In genomic region chr11:64877390-64878222, GRCh38 we compare ENCODE assay signal across 9 cellular contexts. TPM values are rescaled to one million over a fixed set of nuclear protein-coding genes. Genes with fewer than 3 reads are reported as not detected.
A peak's percentile ranks its signal among the peaks of the same experiment; 100 is the strongest.
DNase-seq lines count a peak whose midpoint lies in the region; ATAC-seq and TF ChIP-seq lines count a peak whose summit lies in the region.
"Had no signal": no experiment of that assay in that cellular context is flagged by ENCODE, and none has a peak within 500 bp of the region (broad histone marks: within the 10 kb centered on the region; RNA-seq: fewer than 3 reads in every experiment).

No MANE protein-coding gene starts in this region.

- peaks cover 48 to 76% (median 70%) of the 10 kb centered on the region in 4 donors for H3K4me1 Mint-ChIP-seq in naive thymus-derived CD8-positive, alpha-beta T cell

- H3K9ac ChIP-seq in OCI-LY3 (ENCODE audit: low read length), result peak overlapping the region; percentile 87

- peak in 1 of 2 donors; percentile 11 for ATAC-seq in naive thymus-derived CD8-positive, alpha-beta T cell
- ATAC-seq in GM21381 (IDR thresholded peaks at IDR 0.05; ENCODE audit: unreplicated experiment) (no peak), HG02763 (IDR thresholded peaks at IDR 0.05; ENCODE audit: unreplicated experiment) (no peak)

- peak overlapping the region; percentile 82 for H3K4me3 ChIP-seq in OCI-LY3 (ENCODE audit: low read length)
- peak overlapping the region; percentile 97 for H3K4me3 ChIP-seq in ectodermal cell (ENCODE audit: insufficient read depth, low read depth, low read length)

- TF ChIP-seq CTCF in OCI-LY3 (IDR thresholded peaks at IDR 0.05; ENCODE audit: low read depth, low read length), result no peak

- peak overlapping the region; percentile 33 for H3K27ac ChIP-seq in OCI-LY3 (ENCODE audit: low read length)
- no peak overlapping the region for H3K27ac ChIP-seq in ectodermal cell (ENCODE audit: insufficient read depth, low read depth, low read length, poor library complexity, severe bottlenecking)

- 3% methylated on average over 41 of the region's 41 CpGs for WGBS in ectodermal cell, 2 experiments

- peaks cover 46% of the 10 kb centered on the region for H4K20me1 ChIP-seq in OCI-LY3 (ENCODE audit: insufficient read depth, low read length)

- H3K36me3 Mint-ChIP-seq in naive thymus-derived CD8-positive, alpha-beta T cell, result peaks cover 0 to 38% (median 18%) of the 10 kb centered on the region in 3 donors

- H3K79me2 ChIP-seq in OCI-LY3 (ENCODE audit: low read length), result peaks cover 61% of the 10 kb centered on the region

- peak overlapping the region; percentile 95 for H3K4me2 ChIP-seq in OCI-LY3 (ENCODE audit: low read length)

- no peaks in the 10 kb centered on the region for H3K27me3 Mint-ChIP-seq in naive thymus-derived CD8-positive, alpha-beta T cell

- no peaks in the 10 kb centered on the region for H3K9me3 ChIP-seq in OCI-LY3 (ENCODE audit: insufficient read depth, low read length)
- no peaks in the 10 kb centered on the region for H3K9me3 ChIP-seq in ectodermal cell (ENCODE audit: control insufficient read depth, low read length)

- H2AFZ ChIP-seq in OCI-LY3 (ENCODE audit: low read depth, low read length), result no peak overlapping the region

- H3K27ac Mint-ChIP-seq in naive thymus-derived CD8-positive, alpha-beta T cell, result peak overlapping the region; percentile 90 to 98 (median 95)

- peaks cover 43% of the 10 kb centered on the region for H3K36me3 ChIP-seq in OCI-LY3 (replicated peaks; ENCODE audit: low read depth, low read length)
- H3K36me3 ChIP-seq in ectodermal cell (ENCODE audit: control insufficient read depth, insufficient read depth, low read length), result no peaks in the 10 kb centered on the region

- DNase-seq in stimulated activated CD4-positive, alpha-beta T cell treated with anti-CD3 and anti-CD28 coated beads, Interleukin-4, amount 100 ng/mL, for 24 hours, result peak; percentile 49
- no peak for DNase-seq in stimulated activated CD4-positive, alpha-beta T cell treated with anti-CD3 and anti-CD28 coated beads, Interleukin-12 subunit alpha, Interleukin-12 subunit beta, amount 100 ng/mL, for 4 hours
- DNase-seq in naive thymus-derived CD8-positive, alpha-beta T cell, result peak in 3 of 10 donors; percentile 40 to 62 (median 44)
- DNase-seq in glomerular visceral epithelial cell (ENCODE audit: extremely low spot score), result no peak

- no peaks in the 10 kb centered on the region for H3K9me3 Mint-ChIP-seq in naive thymus-derived CD8-positive, alpha-beta T cell

- H3K27me3 ChIP-seq in OCI-LY3 (ENCODE audit: low read depth, low read length) (no peaks in the 10 kb centered on the region), ectodermal cell (ENCODE audit: control insufficient read depth, insufficient read depth, low read length, poor library complexity, severe bottlenecking) (no peaks in the 10 kb centered on the region)

- peak overlapping the region; percentile 92 to 99 (median 98) for H3K4me3 Mint-ChIP-seq in naive thymus-derived CD8-positive, alpha-beta T cell

- H3K4me1 ChIP-seq in OCI-LY3 (ENCODE audit: low read length), result peaks cover 45% of the 10 kb centered on the region
- peaks cover 27% of the 10 kb centered on the region for H3K4me1 ChIP-seq in ectodermal cell (ENCODE audit: control insufficient read depth, insufficient read depth, low read length)

- POLR2A ChIA-PET in naive thymus-derived CD8-positive, alpha-beta T cell (lab: Charles Lee), result interaction anchor here (0.6 to 45.7 kb wide), 21 partner anchors 7 to 539 kb away, joined by 3 to 2449 read pairs (median 4); partner anchors contain the start of genes CDC42BPG, FAU, MAP4K2 and MRPL49

RNA-seq across cellular contexts. Expression of gene EHD1, which starts 0.8 kb away (rescaled TPM):
- polyA plus RNA-seq in ectodermal cell (2013, experiment 1 of 4), result 40.0 TPM
- 43.2 TPM for polyA plus RNA-seq in ectodermal cell (2013, experiment 2 of 4)
- polyA plus RNA-seq in ectodermal cell (2013, experiment 3 of 4), result 23.9 TPM
- 27.4 TPM for polyA plus RNA-seq in ectodermal cell (2013, experiment 4 of 4)
- total RNA-seq in naive thymus-derived CD8-positive, alpha-beta T cell, result 100 to 1,000 TPM; 217 to 226 TPM
- polyA plus RNA-seq in naive thymus-derived CD8-positive, alpha-beta T cell, result 100 to 1,000 TPM; 137 to 164 (median 154) TPM

RNA-seq across cellular contexts. Expression of gene CDC42BPG, which starts 33.2 kb away (rescaled TPM):
- polyA plus RNA-seq in ectodermal cell (2013, experiment 1 of 4), result 3.4 TPM
- 3.4 TPM for polyA plus RNA-seq in ectodermal cell (2013, experiment 2 of 4)
- polyA plus RNA-seq in ectodermal cell (2013, experiment 3 of 4), result 2.5 TPM
- polyA plus RNA-seq in ectodermal cell (2013, experiment 4 of 4), result 1.8 TPM
- total RNA-seq in naive thymus-derived CD8-positive, alpha-beta T cell, result 10 to 100 TPM in 1 of 2 experiments, 1 to 10 TPM in 1; 9.0 to 10.3 TPM
- under 1 TPM; 0.09 to 0.38 (median 0.13) TPM for polyA plus RNA-seq in naive thymus-derived CD8-positive, alpha-beta T cell

RNA-seq across cellular contexts. Expression of gene ATG2A, which starts 39.4 kb away (rescaled TPM):
- 16.8 TPM for polyA plus RNA-seq in ectodermal cell (2013, experiment 1 of 4)
- polyA plus RNA-seq in ectodermal cell (2013, experiment 2 of 4), result 18.1 TPM
- polyA plus RNA-seq in ectodermal cell (2013, experiment 3 of 4), result 15.4 TPM
- polyA plus RNA-seq in ectodermal cell (2013, experiment 4 of 4), result 15.5 TPM
- 10 to 100 TPM; 39.5 to 41.4 TPM for total RNA-seq in naive thymus-derived CD8-positive, alpha-beta T cell
- 1 to 10 TPM; 3.4 to 4.2 (median 3.6) TPM for polyA plus RNA-seq in naive thymus-derived CD8-positive, alpha-beta T cell

RNA-seq across cellular contexts. Expression of gene PPP2R5B, which starts 46.9 kb away (rescaled TPM):
- 13.4 TPM for polyA plus RNA-seq in ectodermal cell (2013, experiment 1 of 4)
- polyA plus RNA-seq in ectodermal cell (2013, experiment 2 of 4), result 8.5 TPM
- 11.4 TPM for polyA plus RNA-seq in ectodermal cell (2013, experiment 3 of 4)
- 9.0 TPM for polyA plus RNA-seq in ectodermal cell (2013, experiment 4 of 4)
- 10 to 100 TPM; 13.4 to 16.0 TPM for total RNA-seq in naive thymus-derived CD8-positive, alpha-beta T cell
- polyA plus RNA-seq in naive thymus-derived CD8-positive, alpha-beta T cell, result 1 to 10 TPM; 4.7 to 6.6 (median 5.3) TPM

RNA-seq across cellular contexts. Expression of gene GPHA2, which starts 58.1 kb away (rescaled TPM):
- polyA plus RNA-seq in ectodermal cell (2013, experiment 1 of 4), result 1.0 TPM
- 0.85 TPM for polyA plus RNA-seq in ectodermal cell (2013, experiment 2 of 4)
- polyA plus RNA-seq in ectodermal cell (2013, experiment 3 of 4), result 0.80 TPM
- 0.32 TPM for polyA plus RNA-seq in ectodermal cell (2013, experiment 4 of 4)
- under 1 TPM; 0.55 to 0.69 TPM for total RNA-seq in naive thymus-derived CD8-positive, alpha-beta T cell
- polyA plus RNA-seq in naive thymus-derived CD8-positive, alpha-beta T cell, result not detected
- total RNA-seq: pulmonary artery endothelial cell had no signal
